1 cellular context compared by ENCODE assay signal in genomic region chr13:59823495-59823894, GRCh38.
TF ChIP-seq lines count a peak whose summit lies in the region.

No MANE protein-coding gene starts in this region.

TF ChIP-seq in H1, 55 proteins besides CTCF, POLR2A, EP300 and RAD21 (continued from another document):
- TF ChIP-seq, protein P1, sequence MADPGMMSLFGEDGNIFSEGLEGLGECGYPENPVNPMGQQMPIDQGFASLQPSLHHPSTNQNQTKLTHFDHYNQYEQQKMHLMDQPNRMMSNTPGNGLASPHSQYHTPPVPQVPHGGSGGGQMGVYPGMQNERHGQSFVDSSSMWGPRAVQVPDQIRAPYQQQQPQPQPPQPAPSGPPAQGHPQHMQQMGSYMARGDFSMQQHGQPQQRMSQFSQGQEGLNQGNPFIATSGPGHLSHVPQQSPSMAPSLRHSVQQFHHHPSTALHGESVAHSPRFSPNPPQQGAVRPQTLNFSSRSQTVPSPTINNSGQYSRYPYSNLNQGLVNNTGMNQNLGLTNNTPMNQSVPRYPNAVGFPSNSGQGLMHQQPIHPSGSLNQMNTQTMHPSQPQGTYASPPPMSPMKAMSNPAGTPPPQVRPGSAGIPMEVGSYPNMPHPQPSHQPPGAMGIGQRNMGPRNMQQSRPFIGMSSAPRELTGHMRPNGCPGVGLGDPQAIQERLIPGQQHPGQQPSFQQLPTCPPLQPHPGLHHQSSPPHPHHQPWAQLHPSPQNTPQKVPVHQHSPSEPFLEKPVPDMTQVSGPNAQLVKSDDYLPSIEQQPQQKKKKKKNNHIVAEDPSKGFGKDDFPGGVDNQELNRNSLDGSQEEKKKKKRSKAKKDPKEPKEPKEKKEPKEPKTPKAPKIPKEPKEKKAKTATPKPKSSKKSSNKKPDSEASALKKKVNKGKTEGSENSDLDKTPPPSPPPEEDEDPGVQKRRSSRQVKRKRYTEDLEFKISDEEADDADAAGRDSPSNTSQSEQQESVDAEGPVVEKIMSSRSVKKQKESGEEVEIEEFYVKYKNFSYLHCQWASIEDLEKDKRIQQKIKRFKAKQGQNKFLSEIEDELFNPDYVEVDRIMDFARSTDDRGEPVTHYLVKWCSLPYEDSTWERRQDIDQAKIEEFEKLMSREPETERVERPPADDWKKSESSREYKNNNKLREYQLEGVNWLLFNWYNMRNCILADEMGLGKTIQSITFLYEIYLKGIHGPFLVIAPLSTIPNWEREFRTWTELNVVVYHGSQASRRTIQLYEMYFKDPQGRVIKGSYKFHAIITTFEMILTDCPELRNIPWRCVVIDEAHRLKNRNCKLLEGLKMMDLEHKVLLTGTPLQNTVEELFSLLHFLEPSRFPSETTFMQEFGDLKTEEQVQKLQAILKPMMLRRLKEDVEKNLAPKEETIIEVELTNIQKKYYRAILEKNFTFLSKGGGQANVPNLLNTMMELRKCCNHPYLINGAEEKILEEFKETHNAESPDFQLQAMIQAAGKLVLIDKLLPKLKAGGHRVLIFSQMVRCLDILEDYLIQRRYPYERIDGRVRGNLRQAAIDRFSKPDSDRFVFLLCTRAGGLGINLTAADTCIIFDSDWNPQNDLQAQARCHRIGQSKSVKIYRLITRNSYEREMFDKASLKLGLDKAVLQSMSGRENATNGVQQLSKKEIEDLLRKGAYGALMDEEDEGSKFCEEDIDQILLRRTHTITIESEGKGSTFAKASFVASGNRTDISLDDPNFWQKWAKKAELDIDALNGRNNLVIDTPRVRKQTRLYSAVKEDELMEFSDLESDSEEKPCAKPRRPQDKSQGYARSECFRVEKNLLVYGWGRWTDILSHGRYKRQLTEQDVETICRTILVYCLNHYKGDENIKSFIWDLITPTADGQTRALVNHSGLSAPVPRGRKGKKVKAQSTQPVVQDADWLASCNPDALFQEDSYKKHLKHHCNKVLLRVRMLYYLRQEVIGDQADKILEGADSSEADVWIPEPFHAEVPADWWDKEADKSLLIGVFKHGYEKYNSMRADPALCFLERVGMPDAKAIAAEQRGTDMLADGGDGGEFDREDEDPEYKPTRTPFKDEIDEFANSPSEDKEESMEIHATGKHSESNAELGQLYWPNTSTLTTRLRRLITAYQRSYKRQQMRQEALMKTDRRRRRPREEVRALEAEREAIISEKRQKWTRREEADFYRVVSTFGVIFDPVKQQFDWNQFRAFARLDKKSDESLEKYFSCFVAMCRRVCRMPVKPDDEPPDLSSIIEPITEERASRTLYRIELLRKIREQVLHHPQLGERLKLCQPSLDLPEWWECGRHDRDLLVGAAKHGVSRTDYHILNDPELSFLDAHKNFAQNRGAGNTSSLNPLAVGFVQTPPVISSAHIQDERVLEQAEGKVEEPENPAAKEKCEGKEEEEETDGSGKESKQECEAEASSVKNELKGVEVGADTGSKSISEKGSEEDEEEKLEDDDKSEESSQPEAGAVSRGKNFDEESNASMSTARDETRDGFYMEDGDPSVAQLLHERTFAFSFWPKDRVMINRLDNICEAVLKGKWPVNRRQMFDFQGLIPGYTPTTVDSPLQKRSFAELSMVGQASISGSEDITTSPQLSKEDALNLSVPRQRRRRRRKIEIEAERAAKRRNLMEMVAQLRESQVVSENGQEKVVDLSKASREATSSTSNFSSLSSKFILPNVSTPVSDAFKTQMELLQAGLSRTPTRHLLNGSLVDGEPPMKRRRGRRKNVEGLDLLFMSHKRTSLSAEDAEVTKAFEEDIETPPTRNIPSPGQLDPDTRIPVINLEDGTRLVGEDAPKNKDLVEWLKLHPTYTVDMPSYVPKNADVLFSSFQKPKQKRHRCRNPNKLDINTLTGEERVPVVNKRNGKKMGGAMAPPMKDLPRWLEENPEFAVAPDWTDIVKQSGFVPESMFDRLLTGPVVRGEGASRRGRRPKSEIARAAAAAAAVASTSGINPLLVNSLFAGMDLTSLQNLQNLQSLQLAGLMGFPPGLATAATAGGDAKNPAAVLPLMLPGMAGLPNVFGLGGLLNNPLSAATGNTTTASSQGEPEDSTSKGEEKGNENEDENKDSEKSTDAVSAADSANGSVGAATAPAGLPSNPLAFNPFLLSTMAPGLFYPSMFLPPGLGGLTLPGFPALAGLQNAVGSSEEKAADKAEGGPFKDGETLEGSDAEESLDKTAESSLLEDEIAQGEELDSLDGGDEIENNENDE (IDR thresholded peaks at IDR 0.05; ENCODE audit: insufficient replicate concordance, low read length): no peak
- TF ChIP-seq KDM4A (IDR thresholded peaks at IDR 0.05; ENCODE audit: low read depth, low read length, severe bottlenecking) (no peak), SAP30 (IDR thresholded peaks at IDR 0.05; ENCODE audit: insufficient read depth, insufficient replicate concordance, low read length) (no peak), RNF2 (IDR thresholded peaks at IDR 0.05; ENCODE audit: borderline replicate concordance, low read depth, low read length, missing control alignments, poor library complexity, severe bottlenecking) (no peak)
